Comparison of ENCODE assay signal across 10 cellular contexts in genomic region chr11:114161486-114162250, GRCh38.
DNase-seq lines count a peak whose midpoint lies in the region; ATAC-seq and TF ChIP-seq lines count a peak whose summit lies in the region.
"Had no signal": no experiment of that assay in that cellular context is flagged by ENCODE, and none has a peak within 500 bp of the region (broad histone marks: within the 10 kb centered on the region; RNA-seq: fewer than 3 reads in every experiment).

No MANE protein-coding gene starts in this region.

- POLR2A ChIA-PET in T-cell (lab: Charles Lee): interaction anchor here in 1 of 2 donors (0.6 kb wide), 1 partner anchor 36 kb away, joined by 3 read pairs; no protein-coding TSS in a partner anchor

- H3K27me3 ChIP-seq in layer of hippocampus (ENCODE audit: control insufficient read depth, insufficient read depth, low read length) (no peaks in the 10 kb centered on the region), skeletal muscle tissue (ENCODE audit: control insufficient read depth in 3 of 3, insufficient read depth in 3 of 3, low read length in 3 of 3) (no peaks in the 10 kb centered on the region)

- peaks cover 4 to 11% (median 6%) of the 10 kb centered on the region in 3 donors for H3K36me3 ChIP-seq in skeletal muscle tissue (ENCODE audit: control insufficient read depth in 3 of 3, insufficient read depth in 3 of 3, low read length in 3 of 3)

- no peaks in the 10 kb centered on the region for H3K9me3 Mint-ChIP-seq in T-cell

- peak overlapping the region; percentile 77 to 87 (median 82) for H3K9ac ChIP-seq in skeletal muscle tissue (ENCODE audit: low read depth in 1 of 3, low read length in 3 of 3)

- H3K27ac Mint-ChIP-seq in T-cell: peak overlapping the region; percentile 82 to 93

- CTCF ChIA-PET in T-cell (lab: Charles Lee): no interaction called here

- no peaks in the 10 kb centered on the region for H3K9me3 ChIP-seq in skeletal muscle tissue (ENCODE audit: control insufficient read depth in 3 of 3, low read length in 3 of 3)

- no peaks in the 10 kb centered on the region for H3K36me3 Mint-ChIP-seq in T-cell

- H3K27ac ChIP-seq in C4-2B (peak overlapping the region; percentile 100), layer of hippocampus (ENCODE audit: low read depth, low read length) (peak overlapping the region; percentile 99), skeletal muscle tissue (ENCODE audit: low read depth, low read length) (peak overlapping the region; percentile 99)

- peaks cover 90 to 98% (median 98%) of the 10 kb centered on the region in 3 donors for H3K4me1 Mint-ChIP-seq in T-cell

- peaks cover 90 to 97% (median 96%) of the 10 kb centered on the region in 3 donors for H3K4me1 ChIP-seq in skeletal muscle tissue (ENCODE audit: control insufficient read depth in 3 of 3, insufficient read depth in 3 of 3, low read length in 3 of 3)

- TF ChIP-seq CTCF in C4-2B (conservative IDR thresholded peaks at IDR 0.05): no peak

- H3K4me3 Mint-ChIP-seq in T-cell: peak overlapping the region in 1 of 3 donors; percentile 70

- H3K27me3 Mint-ChIP-seq in T-cell: no peaks in the 10 kb centered on the region

- ATAC-seq in T-cell (replicated peaks in 1 of 4): no peak
- ATAC-seq in GM18861 (IDR thresholded peaks at IDR 0.05; ENCODE audit: unreplicated experiment): no peak
- ATAC-seq in GM21529 (IDR thresholded peaks at IDR 0.05; ENCODE audit: unreplicated experiment): no peak

- DNase-seq in T-cell (no peak), NOMO-1 treated with DMSO at 0.1 percent for 48 hours (lab: John Stamatoyannopoulos, UW; ENCODE audit: unreplicated experiment) (no peak), DMS153 (lab: John Stamatoyannopoulos, UW) (no peak)
- DNase-seq: IMR-90; stimulated activated CD4-positive, alpha-beta T cell treated with anti-CD3 and anti-CD28 coated beads, Interleukin-12 subunit alpha, Interleukin-12 subunit beta, amount 100 ng/mL, for 4 hours had no signal

- peak overlapping the region; percentile 58 to 69 (median 67) for H3K4me3 ChIP-seq in skeletal muscle tissue (ENCODE audit: low read length in 3 of 3)
